ENCODE assay signal across 13 cellular contexts in the genomic region with DNA sequence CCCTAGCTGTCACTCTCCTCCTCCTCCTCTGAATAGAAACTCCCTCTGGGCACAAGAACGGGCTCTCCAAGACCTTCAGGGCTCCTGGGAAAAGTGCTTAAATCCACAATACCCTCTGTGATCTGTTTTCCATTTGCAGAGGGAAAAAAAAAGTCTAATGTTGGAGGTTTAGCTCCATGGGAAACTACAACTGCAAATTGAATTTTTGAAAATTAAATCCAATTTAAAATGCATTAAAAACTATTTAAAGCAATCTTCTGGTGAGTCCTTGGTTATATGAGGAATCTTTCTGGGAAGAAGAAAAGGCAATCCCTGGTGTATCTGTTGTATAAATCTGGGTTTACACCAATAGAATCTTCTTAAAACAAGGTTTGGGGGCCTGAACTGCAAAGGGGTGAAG.
DNase-seq lines count a peak whose midpoint lies in the region; ATAC-seq and TF ChIP-seq lines count a peak whose summit lies in the region.
"Had no signal": no experiment of that assay in that cellular context is flagged by ENCODE, and none has a peak within 500 bp of the region (broad histone marks: within the 10 kb centered on the region; RNA-seq: fewer than 3 reads in every experiment).

No MANE protein-coding gene starts in this region.

- no TSS peak for BruUV-seq in PC-3 (replicated peaks; lab: Mats Ljungman, UMichigan)

- H3K9ac ChIP-seq in KMS-11 = 0 out of 2 replicates have a peak overlapping the region, but pooled peaks have one; percentile 44
- H3K9ac ChIP-seq in PC-3 (ENCODE audit: low read length) = peak overlapping the region; percentile 37; the same call in 1 of the 2 replicates

- H3K4me1 Mint-ChIP-seq in chondrocyte (ENCODE audit: low read depth) = peaks cover 29% of the 10 kb centered on the region
- H3K4me1 Mint-ChIP-seq: CD14-positive monocyte had no signal

- intact Hi-C loops in PC-3 (cut with micrococcal nuclease) = no loop called here

- H3K4me3 Mint-ChIP-seq in chondrocyte (ENCODE audit: unreplicated experiment) = no peak overlapping the region
- H3K4me3 Mint-ChIP-seq: CD14-positive monocyte; CD8-positive, alpha-beta T cell had no signal

- peak overlapping the region; percentile 75 for H2AFZ ChIP-seq in KMS-11 (ENCODE audit: low read depth)
- H2AFZ ChIP-seq in PC-3 (ENCODE audit: low read length) = no peak overlapping the region

- H4K20me1 ChIP-seq in KMS-11 (ENCODE audit: insufficient read depth) (no peaks in the 10 kb centered on the region), PC-3 (ENCODE audit: low read length) (no peaks in the 10 kb centered on the region)

- CTCF ChIA-PET in PC-3 (lab: Charles Lee) = no interaction called here

- H3K4me2 ChIP-seq in KMS-11 (peak overlapping the region; percentile 89), PC-3 (ENCODE audit: low read length) (peak overlapping the region; percentile 73)

- no peak overlapping the region for H3K4me3 ChIP-seq in KMS-11 (IDR thresholded peaks at IDR 0.05; ENCODE audit: insufficient read depth, low read depth, low read length)
- H3K4me3 ChIP-seq in PC-3 (ENCODE audit: low read length) = no peak overlapping the region
- H3K4me3 ChIP-seq: A549, HAP-1 had no signal

- H3K27ac Mint-ChIP-seq in chondrocyte (ENCODE audit: unreplicated experiment) = peak overlapping the region; percentile 65
- no peak overlapping the region for H3K27ac Mint-ChIP-seq in activated naive CD4-positive, alpha-beta T cell treated with anti-CD3 and anti-CD28 coated beads, Interleukin-2, amount 50 U/mL, for 72 hours
- H3K27ac Mint-ChIP-seq: CD14-positive monocyte; CD8-positive, alpha-beta T cell had no signal

- no peaks in the 10 kb centered on the region for H3K27me3 ChIP-seq in KMS-11 (ENCODE audit: insufficient read depth, low read depth)
- H3K27me3 ChIP-seq in PC-3 (ENCODE audit: low read length) = no peaks in the 10 kb centered on the region

- H3K27me3 Mint-ChIP-seq in chondrocyte (ENCODE audit: low read depth) = no peaks in the 10 kb centered on the region

- H3K4me1 ChIP-seq in KMS-11 (ENCODE audit: low read depth, poor library complexity, severe bottlenecking) = peaks cover 66% of the 10 kb centered on the region
- H3K4me1 ChIP-seq in PC-3 (ENCODE audit: insufficient read depth, low read length) = peaks cover 54% of the 10 kb centered on the region
- H3K4me1 ChIP-seq: HAP-1 had no signal

- no peak for ATAC-seq in PC-3
- ATAC-seq in activated naive CD4-positive, alpha-beta T cell treated with anti-CD3 and anti-CD28 coated beads, Interleukin-2, amount 50 U/mL, for 72 hours = no peak
- ATAC-seq: A549; CD8-positive, alpha-beta T cell had no signal

- no peak for DNase-seq in PC-3
- DNase-seq in chondrocyte (ENCODE audit: low spot score) = no peak
- no peak for DNase-seq in NCI-H187 (lab: John Stamatoyannopoulos, UW)
- no peak for DNase-seq in activated naive CD4-positive, alpha-beta T cell treated with anti-CD3 and anti-CD28 coated beads, Interleukin-2, amount 50 U/mL, for 72 hours (ENCODE audit: low spot score in 2 of 2)
- no peak for DNase-seq in activated CD8-positive, alpha-beta memory T cell treated with anti-CD3 and anti-CD28 coated beads for 24 hours
- DNase-seq: CD8-positive, alpha-beta T cell; COR-L47; DND-41; GDM1 had no signal

- no peaks in the 10 kb centered on the region for H3K79me2 ChIP-seq in KMS-11 (ENCODE audit: insufficient read depth, low read depth)
- no peaks in the 10 kb centered on the region for H3K79me2 ChIP-seq in PC-3 (ENCODE audit: low read length)

- H3F3A ChIP-seq in PC-3 (ENCODE audit: low read length, unreplicated experiment) = no peaks in the 10 kb centered on the region

- H3K27ac ChIP-seq in KMS-11 (peak overlapping the region; percentile 80), PC-3 (ENCODE audit: low read length) (peak overlapping the region; percentile 98)

- H3K9me3 ChIP-seq in PC-3 (ENCODE audit: low read length) = no peaks in the 10 kb centered on the region
- H3K9me3 ChIP-seq: A549, HAP-1 had no signal

- no peaks in the 10 kb centered on the region for H3K36me3 Mint-ChIP-seq in chondrocyte (ENCODE audit: low read depth)
- peaks cover 0 to 5% of the 10 kb centered on the region in 2 donors for H3K36me3 Mint-ChIP-seq in activated naive CD4-positive, alpha-beta T cell treated with anti-CD3 and anti-CD28 coated beads, Interleukin-2, amount 50 U/mL, for 72 hours
- H3K36me3 Mint-ChIP-seq: CD14-positive monocyte; CD8-positive, alpha-beta T cell had no signal

- POLR2A ChIA-PET in PC-3 (lab: Charles Lee; ENCODE audit: unreplicated experiment) = no interaction called here

- H3K9me2 ChIP-seq in PC-3 (replicated peaks; ENCODE audit: low read length) = no peaks in the 10 kb centered on the region

- H3K36me3 ChIP-seq in KMS-11 (ENCODE audit: insufficient read depth) (no peaks in the 10 kb centered on the region), PC-3 (ENCODE audit: low read depth, low read length) (no peaks in the 10 kb centered on the region)
- H3K36me3 ChIP-seq: HAP-1 had no signal

- TF ChIP-seq CTCF in KMS-11 (conservative IDR thresholded peaks at IDR 0.05; ENCODE audit: low read depth, low read length) = no peak
- TF ChIP-seq CTCF in PC-3 (conservative IDR thresholded peaks at IDR 0.05; ENCODE audit: low read depth, low read length) = no peak
- no peak for TF ChIP-seq CTCF in chondrocyte (IDR thresholded peaks at IDR 0.05)

- no peaks in the 10 kb centered on the region for H3K9me3 Mint-ChIP-seq in chondrocyte (ENCODE audit: low read depth)
- H3K9me3 Mint-ChIP-seq in activated naive CD4-positive, alpha-beta T cell treated with anti-CD3 and anti-CD28 coated beads, Interleukin-2, amount 50 U/mL, for 72 hours = peaks cover 6 to 9% of the 10 kb centered on the region in 2 donors
- H3K9me3 Mint-ChIP-seq: CD8-positive, alpha-beta T cell had no signal
